Comparison of ENCODE assay signal across 8 cellular contexts in genomic region chr12:34022079-34022830, GRCh38. TPM values are rescaled to one million over a fixed set of nuclear protein-coding genes. Genes with fewer than 3 reads are reported as not detected.
DNase-seq lines count a peak whose midpoint lies in the region; ATAC-seq and TF ChIP-seq lines count a peak whose summit lies in the region.

ALG10 (plus strand) TSS chr12:34022496; CDS start chr12:34022600, 104 bp downstream.

- intact Hi-C loops in dendritic cell treated with granulocyte-macrophage colony-stimulating factor and Interleukin-4, amounts not matched to agents 40 ng/mL and 50 ng/mL, for 4 days (cut with micrococcal nuclease): loop anchor here (1.0 kb wide), 1 partner anchor 1266 kb away; no protein-coding TSS in a partner anchor
- intact Hi-C loops in left lung (cut with DNase I): no loop called here

- peak; percentile 99 for ATAC-seq in GM19372 (IDR thresholded peaks at IDR 0.05; ENCODE audit: low read depth, unreplicated experiment)
- peak; percentile 99 for ATAC-seq in HG03558 (IDR thresholded peaks at IDR 0.05; ENCODE audit: extremely low read depth, unreplicated experiment)
- ATAC-seq in left lung: peak; percentile 100

- H3K27ac Mint-ChIP-seq in dendritic cell treated with granulocyte-macrophage colony-stimulating factor and Interleukin-4, amounts not matched to agents 40 ng/mL and 50 ng/mL, for 4 days: peak within 1 kb of the TSS; percentile 93

- H3K36me3 Mint-ChIP-seq in dendritic cell treated with granulocyte-macrophage colony-stimulating factor and Interleukin-4, amounts not matched to agents 40 ng/mL and 50 ng/mL, for 4 days (ENCODE audit: low read depth): peaks cover 20% of the 10 kb centered on the region

- H3K9me3 Mint-ChIP-seq in dendritic cell treated with granulocyte-macrophage colony-stimulating factor and Interleukin-4, amounts not matched to agents 40 ng/mL and 50 ng/mL, for 4 days: no peaks in the 10 kb centered on the region

- peak; percentile 63 to 70 for TF ChIP-seq CTCF in left lung (IDR thresholded peaks at IDR 0.05)

- H3K27ac ChIP-seq in left lung: peak within 1 kb of the TSS; percentile 80 to 88

- DNase-seq in CD1c-positive myeloid dendritic cell (ENCODE audit: extremely low spot score) (peak; percentile 99), NCI-H748 treated with DMSO at 0.1 percent for 48 hours (lab: John Stamatoyannopoulos, UW) (peak; percentile 96), left lung (peak; percentile 94 to 97)
- peak; percentile 81 to 97 for DNase-seq in activated CD4-positive, alpha-beta T cell treated with anti-CD3 and anti-CD28 coated beads, Interleukin-2, amount 50 U/mL, for 24 hours (ENCODE audit: low read depth in 1 of 2, low spot score in 1 of 2)
- peak; percentile 89 for DNase-seq in stimulated activated CD4-positive, alpha-beta T cell treated with anti-CD3 and anti-CD28 coated beads, Interleukin-2, amount 100 ng/mL, for 48 hours

- peaks cover 0 to 22% of the 10 kb centered on the region in 2 donors for H3K4me1 ChIP-seq in left lung

- H3K36me3 ChIP-seq in left lung: no peaks in the 10 kb centered on the region

- peaks cover 19% of the 10 kb centered on the region for H3K4me1 Mint-ChIP-seq in dendritic cell treated with granulocyte-macrophage colony-stimulating factor and Interleukin-4, amounts not matched to agents 40 ng/mL and 50 ng/mL, for 4 days (ENCODE audit: low read depth)

- peak within 1 kb of the TSS; percentile 66 for H3K4me3 ChIP-seq in left lung

- H3K4me3 Mint-ChIP-seq in dendritic cell treated with granulocyte-macrophage colony-stimulating factor and Interleukin-4, amounts not matched to agents 40 ng/mL and 50 ng/mL, for 4 days: peak within 1 kb of the TSS; percentile 92

- H3K9me3 ChIP-seq in left lung: no peaks in the 10 kb centered on the region

- no peaks in the 10 kb centered on the region for H3K27me3 ChIP-seq in left lung

- no peaks in the 10 kb centered on the region for H3K27me3 Mint-ChIP-seq in dendritic cell treated with granulocyte-macrophage colony-stimulating factor and Interleukin-4, amounts not matched to agents 40 ng/mL and 50 ng/mL, for 4 days

RNA-seq across cellular contexts. Expression of gene ALG10, which starts in this region (rescaled TPM):
- 10 to 100 TPM in 1 of 2 donors, 1 to 10 TPM in 1; 6.7 to 13.1 TPM for total RNA-seq in left lung

Comparison
In these comparisons a context has a peak if more than half of its experiments do, and no peak if none do; other contexts are left out.
1. Peak in every context shown above with its lines: DNase-seq, ATAC-seq, H3K4me3 ChIP-seq and H3K27ac ChIP-seq.